Comparison of ENCODE assay signal across 22 cellular contexts in genomic region chr5:143987264-143987663, GRCh38.
A peak's percentile ranks its signal among the peaks of the same experiment; 100 is the strongest.
DNase-seq lines count a peak whose midpoint lies in the region; ATAC-seq, FAIRE-seq and TF ChIP-seq lines count a peak whose summit lies in the region.
"Had no signal": no experiment of that assay in that cellular context is flagged by ENCODE, and none has a peak within 500 bp of the region (broad histone marks: within the 10 kb centered on the region; RNA-seq: fewer than 3 reads in every experiment).

No MANE protein-coding gene starts in this region.

- intact Hi-C loops in uterus (cut with DNase I; ENCODE audit: low total_unique reads), result no loop called here
- intact Hi-C loops in left colon (cut with DNase I, micrococcal nuclease), result no loop called here

- no peaks in the 10 kb centered on the region for H3K27me3 Mint-ChIP-seq in astrocyte (ENCODE audit: low read depth, unreplicated experiment)

- DNase-seq in SK-N-SH (no peak), astrocyte (ENCODE audit: low read depth) (no peak), keratinocyte (ENCODE audit: low read depth, low spot score) (no peak), uterus (no peak), left colon (no peak), cerebellar cortex (ENCODE audit: low spot score) (no peak)
- DNase-seq: COR-L47, GDM1, Karpas-422, NCI-H1048, NCI-H1436, NCI-H1930, NCI-H345, NCI-H524 treated with DMSO at 0.1 percent for 48 hours, RPMI8226, SIG-M5 had no signal

- H3K9me3 Mint-ChIP-seq in astrocyte (ENCODE audit: unreplicated experiment), result no peaks in the 10 kb centered on the region

- no peaks in the 10 kb centered on the region for H3K9me3 ChIP-seq in SK-N-SH
- no peaks in the 10 kb centered on the region for H3K9me3 ChIP-seq in astrocyte (ENCODE audit: insufficient read depth, low read depth, low read length)
- no peaks in the 10 kb centered on the region for H3K9me3 ChIP-seq in keratinocyte (ENCODE audit: control insufficient read depth, low read depth, low read length)
- H3K9me3 ChIP-seq in uterus, result no peaks in the 10 kb centered on the region

- FAIRE-seq in astrocyte (lab: Jason Lieb, UNC) (no peak), keratinocyte (lab: Jason Lieb, UNC) (peak; percentile 17)

- POLR2A ChIA-PET in SK-N-SH (lab: Yijun Ruan, JAX), result no interaction called here

- no peak for TF ChIP-seq CTCF in SK-N-SH (IDR thresholded peaks at IDR 0.05)
- no peak for TF ChIP-seq CTCF in astrocyte (IDR thresholded peaks at IDR 0.05; ENCODE audit: insufficient read depth, low read depth, low read length)
- TF ChIP-seq CTCF in keratinocyte (optimal IDR thresholded peaks at IDR 0.05 in 1 of 3, IDR thresholded peaks at IDR 0.05 in 1 of 3, conservative IDR thresholded peaks at IDR 0.05 in 1 of 3; ENCODE audit: extremely low read depth in 1 of 3, insufficient read depth in 2 of 3, low read length in 3 of 3), result no peak
- TF ChIP-seq CTCF in uterus (IDR thresholded peaks at IDR 0.05), result no peak

- H3K27ac ChIP-seq in SK-N-SH (ENCODE audit: low read depth in 2 of 2, low read length in 1 of 2), result peak overlapping the region in 1 of 2 experiments; percentile 87; a peak in 2 of 4 replicates
- H3K27ac ChIP-seq in astrocyte (ENCODE audit: low read depth, low read length), result peak overlapping the region; percentile 72
- no peak overlapping the region for H3K27ac ChIP-seq in keratinocyte (ENCODE audit: control insufficient read depth, insufficient read depth, low read length)
- peak overlapping the region; percentile 35 to 63 for H3K27ac ChIP-seq in uterus
- H3K27ac ChIP-seq: 22Rv1, HL-60 had no signal

- CTCF ChIA-PET in SK-N-SH (lab: Yijun Ruan, JAX), result no interaction called here

- TF ChIP-seq RAD21 in SK-N-SH (IDR thresholded peaks at IDR 0.05; ENCODE audit: low read length), result no peak

- H4K20me1 ChIP-seq in SK-N-SH (ENCODE audit: insufficient read depth) (no peaks in the 10 kb centered on the region), astrocyte (ENCODE audit: insufficient read depth, low read length) (no peaks in the 10 kb centered on the region), keratinocyte (ENCODE audit: control insufficient read depth, extremely low read depth, insufficient read depth, low read length) (no peaks in the 10 kb centered on the region)

- peaks cover 20% of the 10 kb centered on the region for H3K4me1 Mint-ChIP-seq in astrocyte (ENCODE audit: low read depth, unreplicated experiment)
- H3K4me1 Mint-ChIP-seq: CD14-positive monocyte had no signal

- H3F3A ChIP-seq in SK-N-SH (replicated peaks; ENCODE audit: insufficient read depth), result peaks cover 30% of the 10 kb centered on the region

- no peak for TF ChIP-seq POLR2A in uterus (IDR thresholded peaks at IDR 0.05)

- TF ChIP-seq EP300 in SK-N-SH (IDR thresholded peaks at IDR 0.05; ENCODE audit: borderline replicate concordance in 1 of 2, low read depth in 1 of 2, low read length in 1 of 2), result no peak

- H3K9ac ChIP-seq in SK-N-SH (no peak overlapping the region; the same call in 1 of the 2 replicates), astrocyte (ENCODE audit: low read length) (no peak overlapping the region), keratinocyte (ENCODE audit: control insufficient read depth, extremely low read depth, insufficient read depth, low read length) (no peak overlapping the region)

- no peaks in the 10 kb centered on the region for H3K36me3 ChIP-seq in SK-N-SH (replicated peaks in 1 of 2; ENCODE audit: control insufficient read depth in 1 of 2, insufficient read depth in 2 of 2, low read length in 1 of 2)
- H3K36me3 ChIP-seq in astrocyte (ENCODE audit: insufficient read depth, low read length), result no peaks in the 10 kb centered on the region
- H3K36me3 ChIP-seq in keratinocyte (ENCODE audit: control insufficient read depth in 2 of 2, extremely low read depth in 1 of 2, insufficient read depth in 2 of 2, low read length in 2 of 2), result no peaks in the 10 kb centered on the region
- no peaks in the 10 kb centered on the region for H3K36me3 ChIP-seq in uterus

- H3K9me2 ChIP-seq in SK-N-SH, result no peaks in the 10 kb centered on the region

- H2AFZ ChIP-seq in SK-N-SH (ENCODE audit: low read depth) (peak overlapping the region; percentile 57), astrocyte (ENCODE audit: low read depth, low read length) (no peak overlapping the region), keratinocyte (ENCODE audit: control insufficient read depth, low read length) (peak overlapping the region; percentile 73)

- dilution Hi-C loops in keratinocyte (cut with MboI; ENCODE audit: extremely low pct_ligation_motif_present, low sequenced_read_pairs), result no loop called here

- ATAC-seq in SK-N-SH treated with all-trans-retinoic acid at 6 μM for 48 hours (no peak; the same call in 2 of the 3 replicates), GM21515 (IDR thresholded peaks at IDR 0.05; ENCODE audit: unreplicated experiment) (no peak), left colon (no peak)

- H3K4me3 ChIP-seq in SK-N-SH (ENCODE audit: low read depth in 2 of 2, low read length in 1 of 2), result no peak overlapping the region
- no peak overlapping the region for H3K4me3 ChIP-seq in astrocyte (ENCODE audit: insufficient read depth, low read depth, low read length)
- no peak overlapping the region for H3K4me3 ChIP-seq in keratinocyte (ENCODE audit: control insufficient read depth in 2 of 3, extremely low read depth in 1 of 3, insufficient read depth in 2 of 3, low read depth in 1 of 3, low read length in 3 of 3)
- no peak overlapping the region for H3K4me3 ChIP-seq in uterus

- H3K9me1 ChIP-seq in keratinocyte (ENCODE audit: control insufficient read depth, extremely low read depth, insufficient read depth, low read length), result no peaks in the 10 kb centered on the region

- H3K4me1 ChIP-seq in SK-N-SH (ENCODE audit: control insufficient read depth in 1 of 2, insufficient read depth in 2 of 2, low read depth in 1 of 2, low read length in 1 of 2), result peaks cover 4 to 27% of the 10 kb centered on the region in 2 experiments; a peak in 3 of 4 replicates
- peaks cover 18% of the 10 kb centered on the region for H3K4me1 ChIP-seq in astrocyte (ENCODE audit: insufficient read depth, low read length)
- peaks cover 23% of the 10 kb centered on the region for H3K4me1 ChIP-seq in keratinocyte (ENCODE audit: control insufficient read depth, extremely low read depth, insufficient read depth, low read length)
- H3K4me1 ChIP-seq in uterus, result peaks cover 2 to 4% of the 10 kb centered on the region in 2 donors

- H3K4me3 Mint-ChIP-seq in astrocyte (ENCODE audit: unreplicated experiment), result no peak overlapping the region
- H3K4me3 Mint-ChIP-seq: CD14-positive monocyte had no signal

- H3K79me2 ChIP-seq in SK-N-SH (ENCODE audit: insufficient read depth) (no peaks in the 10 kb centered on the region), astrocyte (ENCODE audit: insufficient read depth, low read length) (no peaks in the 10 kb centered on the region), keratinocyte (ENCODE audit: control insufficient read depth, insufficient read depth, low read length) (no peaks in the 10 kb centered on the region)

- H3K27me3 ChIP-seq in SK-N-SH (ENCODE audit: insufficient read depth) (no peaks in the 10 kb centered on the region), astrocyte (ENCODE audit: insufficient read depth, low read length) (no peaks in the 10 kb centered on the region), keratinocyte (ENCODE audit: control insufficient read depth, extremely low read depth, insufficient read depth, low read length) (no peaks in the 10 kb centered on the region), uterus (no peaks in the 10 kb centered on the region)

- 93% methylated on average over 2 of the region's 2 CpGs for WGBS in SK-N-SH (ENCODE audit: low lambda C conversion rate)

- H3K27ac Mint-ChIP-seq in astrocyte (ENCODE audit: unreplicated experiment), result no peak overlapping the region
- H3K27ac Mint-ChIP-seq: CD14-positive monocyte, IgD-negative memory B cell had no signal

- H3K4me2 ChIP-seq in SK-N-SH (peak overlapping the region; percentile 30), astrocyte (ENCODE audit: low read length) (peak overlapping the region; percentile 48), keratinocyte (ENCODE audit: control insufficient read depth, extremely low read depth, insufficient read depth, low read depth, low read length) (no peak overlapping the region)

- H3K36me3 Mint-ChIP-seq in astrocyte (ENCODE audit: low read depth, unreplicated experiment), result no peaks in the 10 kb centered on the region
- H3K36me3 Mint-ChIP-seq: CD14-positive monocyte, IgD-negative memory B cell had no signal

TF ChIP-seq in SK-N-SH, 30 proteins besides CTCF, POLR2A, EP300 and RAD21 (continues in another document):
- TF ChIP-seq CHD2 (IDR thresholded peaks at IDR 0.05; ENCODE audit: low read length, partially characterized antibody) (no peak), GABPA (IDR thresholded peaks at IDR 0.05; ENCODE audit: low read depth) (no peak), POLR2AphosphoS5 (IDR thresholded peaks at IDR 0.05; ENCODE audit: low read depth, low read length) (no peak), NRF1 (IDR thresholded peaks at IDR 0.05; ENCODE audit: low read depth, low read length) (no peak), PBX3 (IDR thresholded peaks at IDR 0.05) (no peak)

TF ChIP-seq in SK-N-SH treated with all-trans-retinoic acid at 6 μM for 48 hours, 23 proteins besides CTCF, POLR2A, EP300 and RAD21 (continues in another document):
- TF ChIP-seq ZNF8 (CRISPR knock-in tag; IDR thresholded peaks at IDR 0.05) (no peak), BACH2 (CRISPR knock-in tag; IDR thresholded peaks at IDR 0.05; ENCODE audit: borderline replicate concordance) (no peak), ZFP30 (CRISPR knock-in tag; IDR thresholded peaks at IDR 0.05) (no peak), CSRNP3 (CRISPR knock-in tag; IDR thresholded peaks at IDR 0.05) (no peak)
